In the genomic region with DNA sequence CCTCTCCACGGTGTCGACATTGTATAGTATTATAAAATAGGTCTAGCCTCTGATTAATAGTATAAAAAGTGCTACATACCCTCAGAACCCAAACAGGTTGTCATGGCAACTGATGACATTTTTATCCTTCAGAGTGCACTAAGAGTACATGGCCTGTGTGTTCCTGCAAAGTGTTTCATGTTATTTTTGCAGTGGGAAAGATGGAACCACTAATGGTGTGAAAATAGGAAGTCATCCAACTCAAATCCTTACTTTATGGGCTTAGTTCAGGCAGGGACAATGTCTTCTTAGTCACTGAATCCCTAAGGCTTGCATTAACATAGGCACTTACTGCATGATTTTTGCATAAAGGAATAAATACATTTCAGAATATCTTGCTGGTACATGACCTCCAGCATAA, we compare ENCODE assay signal across 30 cellular contexts.
"Had no signal": no experiment of that assay in that cellular context is flagged by ENCODE, and none has a peak within 500 bp of the region (broad histone marks: within the 10 kb centered on the region; RNA-seq: fewer than 3 reads in every experiment).

No MANE protein-coding gene starts in this region.

- DNase-seq: naive B cell; naive thymus-derived CD8-positive, alpha-beta T cell; nephron progenitor cell; occipital lobe; ovary; posterior cingulate gyrus; psoas muscle; spleen; stimulated activated CD4-positive, alpha-beta T cell treated with anti-CD3 and anti-CD28 coated beads, Interleukin-12 subunit alpha, Interleukin-12 subunit beta, amount 100 ng/mL, for 4 hours; stimulated activated CD4-positive, alpha-beta T cell treated with anti-CD3 and anti-CD28 coated beads, Interleukin-1b, Interleukin-23, amount 100 ng/mL, for 48 hours; stimulated activated CD4-positive, alpha-beta T cell treated with anti-CD3 and anti-CD28 coated beads, Interleukin-4, amount 100 ng/mL, for 1 hour; stimulated activated CD4-positive, alpha-beta T cell treated with anti-CD3 and anti-CD28 coated beads, Interleukin-4, amount 100 ng/mL, for 4 hours; stimulated activated CD8-positive, alpha-beta memory T cell treated with anti-CD3 and anti-CD28 coated beads, Interleukin-4, amount 100 ng/mL, for 48 hours; stimulated activated naive CD4-positive, alpha-beta T cell; stimulated activated naive CD8-positive, alpha-beta T cell treated with anti-CD3 and anti-CD28 coated beads, Interleukin-15, amount 100 ng/mL, for 72 hours; stimulated activated naive CD8-positive, alpha-beta T cell treated with anti-CD3 and anti-CD28 coated beads, Interleukin-15, Interleukin-2, amounts not matched to agents 100 U/mL and 50 U/mL, for 24 hours; substantia nigra; testis; tibial artery; transverse colon; upper lobe of right lung; uterus had no signal

- H3K4me3 ChIP-seq: neural progenitor cell, ovary, psoas muscle, skin epidermis, smooth muscle cell, spleen, suprapubic skin, testis, tibial artery, transverse colon, upper lobe of right lung, uterus had no signal

- H3K27ac ChIP-seq: neural progenitor cell, ovary, parathyroid adenoma, psoas muscle, skin epidermis, spleen, suprapubic skin, testis, tibial artery, transverse colon, upper lobe of right lung, uterus had no signal

- H3K9ac ChIP-seq: neural progenitor cell, parathyroid adenoma had no signal

- H2AFZ ChIP-seq: neural progenitor cell, parathyroid adenoma had no signal

- H3K36me3 ChIP-seq: neural progenitor cell, ovary, spleen, suprapubic skin, tibial artery, transverse colon, upper lobe of right lung, uterus had no signal

- H3K4me2 ChIP-seq: neural progenitor cell, smooth muscle cell had no signal

- H3K9me3 ChIP-seq: ovary, psoas muscle, suprapubic skin, testis, tibial artery, transverse colon, upper lobe of right lung, uterus had no signal

- ATAC-seq: naive thymus-derived CD8-positive, alpha-beta T cell; natural killer cell treated with Interleukin-12 subunit alpha and Interleukin-12 subunit beta and Interleukin-15 and Interleukin-18, amount 100 ng/mL, for 72 hours; psoas muscle; sciatic nerve; stimulated activated memory B cell treated with anti-CD40 and anti-IgM and Interleukin-4, amounts not matched to agents 10 μg/mL and 1 μg/mL and 100 μg/mL, for 72 hours; stimulated activated naive CD8-positive, alpha-beta T cell treated with anti-CD3 and anti-CD28 coated beads, Interleukin-15, amount 100 ng/mL, for 72 hours; stimulated activated naive CD8-positive, alpha-beta T cell treated with anti-CD3 and anti-CD28 coated beads, Interleukin-15, Interleukin-2, amounts not matched to agents 100 U/mL and 50 U/mL, for 24 hours; upper lobe of right lung had no signal

- H3K79me2 ChIP-seq: parathyroid adenoma had no signal

- H3K4me1 ChIP-seq: neural progenitor cell, parathyroid adenoma, psoas muscle, spleen, suprapubic skin, testis, tibial artery, transverse colon, upper lobe of right lung, uterus had no signal

- H3K27me3 ChIP-seq: neural progenitor cell, ovary, spleen, suprapubic skin, testis, tibial artery, transverse colon, upper lobe of right lung, uterus had no signal
